In the genomic region with DNA sequence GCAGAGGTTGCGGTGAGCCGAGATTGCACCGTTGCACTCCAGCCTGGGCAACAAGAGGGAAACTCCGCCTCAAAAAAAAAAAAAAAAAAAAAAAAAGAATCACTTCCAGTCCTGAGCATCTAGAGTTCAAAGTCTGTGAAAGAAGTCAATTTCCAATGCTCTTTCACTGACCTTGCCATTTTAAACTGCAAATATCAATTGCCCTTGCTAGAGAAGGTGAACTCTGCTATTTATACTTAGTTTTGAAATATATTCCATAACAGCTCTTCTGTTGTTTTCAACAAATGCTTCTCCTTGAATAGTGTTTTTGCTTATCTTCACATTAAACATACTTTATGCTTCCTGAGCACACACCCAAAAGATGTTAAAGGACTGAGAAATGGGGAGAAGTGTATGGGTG, we compare ENCODE assay signal across 2 cellular contexts.
A peak's percentile ranks its signal among the peaks of the same experiment; 100 is the strongest.
TF ChIP-seq lines count a peak whose summit lies in the region.

No MANE protein-coding gene starts in this region.

TF ChIP-seq in HepG2, 621 proteins besides CTCF, POLR2A, EP300 and RAD21 (continues in another document):
- TF ChIP-seq, protein P1, sequence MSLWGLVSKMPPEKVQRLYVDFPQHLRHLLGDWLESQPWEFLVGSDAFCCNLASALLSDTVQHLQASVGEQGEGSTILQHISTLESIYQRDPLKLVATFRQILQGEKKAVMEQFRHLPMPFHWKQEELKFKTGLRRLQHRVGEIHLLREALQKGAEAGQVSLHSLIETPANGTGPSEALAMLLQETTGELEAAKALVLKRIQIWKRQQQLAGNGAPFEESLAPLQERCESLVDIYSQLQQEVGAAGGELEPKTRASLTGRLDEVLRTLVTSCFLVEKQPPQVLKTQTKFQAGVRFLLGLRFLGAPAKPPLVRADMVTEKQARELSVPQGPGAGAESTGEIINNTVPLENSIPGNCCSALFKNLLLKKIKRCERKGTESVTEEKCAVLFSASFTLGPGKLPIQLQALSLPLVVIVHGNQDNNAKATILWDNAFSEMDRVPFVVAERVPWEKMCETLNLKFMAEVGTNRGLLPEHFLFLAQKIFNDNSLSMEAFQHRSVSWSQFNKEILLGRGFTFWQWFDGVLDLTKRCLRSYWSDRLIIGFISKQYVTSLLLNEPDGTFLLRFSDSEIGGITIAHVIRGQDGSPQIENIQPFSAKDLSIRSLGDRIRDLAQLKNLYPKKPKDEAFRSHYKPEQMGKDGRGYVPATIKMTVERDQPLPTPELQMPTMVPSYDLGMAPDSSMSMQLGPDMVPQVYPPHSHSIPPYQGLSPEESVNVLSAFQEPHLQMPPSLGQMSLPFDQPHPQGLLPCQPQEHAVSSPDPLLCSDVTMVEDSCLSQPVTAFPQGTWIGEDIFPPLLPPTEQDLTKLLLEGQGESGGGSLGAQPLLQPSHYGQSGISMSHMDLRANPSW (CRISPR knock-in tag; IDR thresholded peaks at IDR 0.05; ENCODE audit: borderline replicate concordance), result no peak
- TF ChIP-seq ZNF605 (CRISPR knock-in tag; IDR thresholded peaks at IDR 0.05), result no peak
- TF ChIP-seq ZNF282 (IDR thresholded peaks at IDR 0.05; ENCODE audit: partially characterized antibody), result no peak
- TF ChIP-seq, protein P2, sequence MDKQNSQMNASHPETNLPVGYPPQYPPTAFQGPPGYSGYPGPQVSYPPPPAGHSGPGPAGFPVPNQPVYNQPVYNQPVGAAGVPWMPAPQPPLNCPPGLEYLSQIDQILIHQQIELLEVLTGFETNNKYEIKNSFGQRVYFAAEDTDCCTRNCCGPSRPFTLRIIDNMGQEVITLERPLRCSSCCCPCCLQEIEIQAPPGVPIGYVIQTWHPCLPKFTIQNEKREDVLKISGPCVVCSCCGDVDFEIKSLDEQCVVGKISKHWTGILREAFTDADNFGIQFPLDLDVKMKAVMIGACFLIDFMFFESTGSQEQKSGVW (CRISPR knock-in tag; IDR thresholded peaks at IDR 0.05; ENCODE audit: borderline replicate concordance), result no peak
- no peak for TF ChIP-seq ZNF678 (CRISPR knock-in tag; IDR thresholded peaks at IDR 0.05)
- no peak for TF ChIP-seq SUZ12 (IDR thresholded peaks at IDR 0.05; ENCODE audit: low read depth, low read length)
- no peak for TF ChIP-seq CREB1 (IDR thresholded peaks at IDR 0.05)
- peak; percentile 24; the same call in 1 of the 2 replicates for TF ChIP-seq CREB1 (CRISPR knock-in tag; IDR thresholded peaks at IDR 0.05)
- TF ChIP-seq MAFF (IDR thresholded peaks at IDR 0.05; ENCODE audit: low read depth, low read length), result no peak
- TF ChIP-seq NCOA2 (CRISPR knock-in tag; IDR thresholded peaks at IDR 0.05), result peak; percentile 50; the same call in 1 of the 2 replicates
- no peak for TF ChIP-seq JUN (CRISPR knock-in tag; IDR thresholded peaks at IDR 0.05)
- TF ChIP-seq, protein P3, sequence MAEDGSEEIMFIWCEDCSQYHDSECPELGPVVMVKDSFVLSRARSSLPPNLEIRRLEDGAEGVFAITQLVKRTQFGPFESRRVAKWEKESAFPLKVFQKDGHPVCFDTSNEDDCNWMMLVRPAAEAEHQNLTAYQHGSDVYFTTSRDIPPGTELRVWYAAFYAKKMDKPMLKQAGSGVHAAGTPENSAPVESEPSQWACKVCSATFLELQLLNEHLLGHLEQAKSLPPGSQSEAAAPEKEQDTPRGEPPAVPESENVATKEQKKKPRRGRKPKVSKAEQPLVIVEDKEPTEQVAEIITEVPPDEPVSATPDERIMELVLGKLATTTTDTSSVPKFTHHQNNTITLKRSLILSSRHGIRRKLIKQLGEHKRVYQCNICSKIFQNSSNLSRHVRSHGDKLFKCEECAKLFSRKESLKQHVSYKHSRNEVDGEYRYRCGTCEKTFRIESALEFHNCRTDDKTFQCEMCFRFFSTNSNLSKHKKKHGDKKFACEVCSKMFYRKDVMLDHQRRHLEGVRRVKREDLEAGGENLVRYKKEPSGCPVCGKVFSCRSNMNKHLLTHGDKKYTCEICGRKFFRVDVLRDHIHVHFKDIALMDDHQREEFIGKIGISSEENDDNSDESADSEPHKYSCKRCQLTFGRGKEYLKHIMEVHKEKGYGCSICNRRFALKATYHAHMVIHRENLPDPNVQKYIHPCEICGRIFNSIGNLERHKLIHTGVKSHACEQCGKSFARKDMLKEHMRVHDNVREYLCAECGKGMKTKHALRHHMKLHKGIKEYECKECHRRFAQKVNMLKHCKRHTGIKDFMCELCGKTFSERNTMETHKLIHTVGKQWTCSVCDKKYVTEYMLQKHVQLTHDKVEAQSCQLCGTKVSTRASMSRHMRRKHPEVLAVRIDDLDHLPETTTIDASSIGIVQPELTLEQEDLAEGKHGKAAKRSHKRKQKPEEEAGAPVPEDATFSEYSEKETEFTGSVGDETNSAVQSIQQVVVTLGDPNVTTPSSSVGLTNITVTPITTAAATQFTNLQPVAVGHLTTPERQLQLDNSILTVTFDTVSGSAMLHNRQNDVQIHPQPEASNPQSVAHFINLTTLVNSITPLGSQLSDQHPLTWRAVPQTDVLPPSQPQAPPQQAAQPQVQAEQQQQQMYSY (CRISPR knock-in tag; IDR thresholded peaks at IDR 0.05), result no peak
- TF ChIP-seq BCL6 (CRISPR knock-in tag; IDR thresholded peaks at IDR 0.05), result peak; percentile 32; the same call in 1 of the 2 replicates
- no peak for TF ChIP-seq ZFP41 (CRISPR knock-in tag; IDR thresholded peaks at IDR 0.05; ENCODE audit: borderline replicate concordance)
- no peak for TF ChIP-seq ZFY (CRISPR knock-in tag; IDR thresholded peaks at IDR 0.05)
- no peak for TF ChIP-seq TEAD2 (CRISPR knock-in tag; IDR thresholded peaks at IDR 0.05)
- TF ChIP-seq ZFP1 (CRISPR knock-in tag; IDR thresholded peaks at IDR 0.05), result no peak
- 0 out of 2 replicates have a peak, but pooled peaks have one; percentile 16 for TF ChIP-seq HHEX (CRISPR knock-in tag; IDR thresholded peaks at IDR 0.05)
- TF ChIP-seq ARID2 (CRISPR knock-in tag; IDR thresholded peaks at IDR 0.05; ENCODE audit: borderline replicate concordance), result no peak
- TF ChIP-seq ZNF335 (CRISPR knock-in tag; IDR thresholded peaks at IDR 0.05), result no peak
- TF ChIP-seq, protein P4, sequence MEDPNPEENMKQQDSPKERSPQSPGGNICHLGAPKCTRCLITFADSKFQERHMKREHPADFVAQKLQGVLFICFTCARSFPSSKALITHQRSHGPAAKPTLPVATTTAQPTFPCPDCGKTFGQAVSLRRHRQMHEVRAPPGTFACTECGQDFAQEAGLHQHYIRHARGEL (CRISPR knock-in tag; IDR thresholded peaks at IDR 0.05), result no peak
- TF ChIP-seq, protein P5, sequence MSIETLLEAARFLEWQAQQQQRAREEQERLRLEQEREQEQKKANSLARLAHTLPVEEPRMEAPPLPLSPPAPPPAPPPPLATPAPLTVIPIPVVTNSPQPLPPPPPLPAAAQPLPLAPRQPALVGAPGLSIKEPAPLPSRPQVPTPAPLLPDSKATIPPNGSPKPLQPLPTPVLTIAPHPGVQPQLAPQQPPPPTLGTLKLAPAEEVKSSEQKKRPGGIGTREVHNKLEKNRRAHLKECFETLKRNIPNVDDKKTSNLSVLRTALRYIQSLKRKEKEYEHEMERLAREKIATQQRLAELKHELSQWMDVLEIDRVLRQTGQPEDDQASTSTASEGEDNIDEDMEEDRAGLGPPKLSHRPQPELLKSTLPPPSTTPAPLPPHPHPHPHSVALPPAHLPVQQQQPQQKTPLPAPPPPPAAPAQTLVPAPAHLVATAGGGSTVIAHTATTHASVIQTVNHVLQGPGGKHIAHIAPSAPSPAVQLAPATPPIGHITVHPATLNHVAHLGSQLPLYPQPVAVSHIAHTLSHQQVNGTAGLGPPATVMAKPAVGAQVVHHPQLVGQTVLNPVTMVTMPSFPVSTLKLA (IDR thresholded peaks at IDR 0.05), result no peak

TF ChIP-seq in WTC11, 78 proteins besides CTCF, POLR2A, EP300 and RAD21 (continued from another document and continues in another):
- TF ChIP-seq, protein P6, sequence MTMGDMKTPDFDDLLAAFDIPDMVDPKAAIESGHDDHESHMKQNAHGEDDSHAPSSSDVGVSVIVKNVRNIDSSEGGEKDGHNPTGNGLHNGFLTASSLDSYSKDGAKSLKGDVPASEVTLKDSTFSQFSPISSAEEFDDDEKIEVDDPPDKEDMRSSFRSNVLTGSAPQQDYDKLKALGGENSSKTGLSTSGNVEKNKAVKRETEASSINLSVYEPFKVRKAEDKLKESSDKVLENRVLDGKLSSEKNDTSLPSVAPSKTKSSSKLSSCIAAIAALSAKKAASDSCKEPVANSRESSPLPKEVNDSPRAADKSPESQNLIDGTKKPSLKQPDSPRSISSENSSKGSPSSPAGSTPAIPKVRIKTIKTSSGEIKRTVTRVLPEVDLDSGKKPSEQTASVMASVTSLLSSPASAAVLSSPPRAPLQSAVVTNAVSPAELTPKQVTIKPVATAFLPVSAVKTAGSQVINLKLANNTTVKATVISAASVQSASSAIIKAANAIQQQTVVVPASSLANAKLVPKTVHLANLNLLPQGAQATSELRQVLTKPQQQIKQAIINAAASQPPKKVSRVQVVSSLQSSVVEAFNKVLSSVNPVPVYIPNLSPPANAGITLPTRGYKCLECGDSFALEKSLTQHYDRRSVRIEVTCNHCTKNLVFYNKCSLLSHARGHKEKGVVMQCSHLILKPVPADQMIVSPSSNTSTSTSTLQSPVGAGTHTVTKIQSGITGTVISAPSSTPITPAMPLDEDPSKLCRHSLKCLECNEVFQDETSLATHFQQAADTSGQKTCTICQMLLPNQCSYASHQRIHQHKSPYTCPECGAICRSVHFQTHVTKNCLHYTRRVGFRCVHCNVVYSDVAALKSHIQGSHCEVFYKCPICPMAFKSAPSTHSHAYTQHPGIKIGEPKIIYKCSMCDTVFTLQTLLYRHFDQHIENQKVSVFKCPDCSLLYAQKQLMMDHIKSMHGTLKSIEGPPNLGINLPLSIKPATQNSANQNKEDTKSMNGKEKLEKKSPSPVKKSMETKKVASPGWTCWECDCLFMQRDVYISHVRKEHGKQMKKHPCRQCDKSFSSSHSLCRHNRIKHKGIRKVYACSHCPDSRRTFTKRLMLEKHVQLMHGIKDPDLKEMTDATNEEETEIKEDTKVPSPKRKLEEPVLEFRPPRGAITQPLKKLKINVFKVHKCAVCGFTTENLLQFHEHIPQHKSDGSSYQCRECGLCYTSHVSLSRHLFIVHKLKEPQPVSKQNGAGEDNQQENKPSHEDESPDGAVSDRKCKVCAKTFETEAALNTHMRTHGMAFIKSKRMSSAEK (CRISPR knock-in tag; IDR thresholded peaks at IDR 0.05; ENCODE audit: borderline replicate concordance), result no peak
- no peak for TF ChIP-seq RELA (CRISPR knock-in tag; IDR thresholded peaks at IDR 0.05; ENCODE audit: borderline replicate concordance)
- TF ChIP-seq, protein P7, sequence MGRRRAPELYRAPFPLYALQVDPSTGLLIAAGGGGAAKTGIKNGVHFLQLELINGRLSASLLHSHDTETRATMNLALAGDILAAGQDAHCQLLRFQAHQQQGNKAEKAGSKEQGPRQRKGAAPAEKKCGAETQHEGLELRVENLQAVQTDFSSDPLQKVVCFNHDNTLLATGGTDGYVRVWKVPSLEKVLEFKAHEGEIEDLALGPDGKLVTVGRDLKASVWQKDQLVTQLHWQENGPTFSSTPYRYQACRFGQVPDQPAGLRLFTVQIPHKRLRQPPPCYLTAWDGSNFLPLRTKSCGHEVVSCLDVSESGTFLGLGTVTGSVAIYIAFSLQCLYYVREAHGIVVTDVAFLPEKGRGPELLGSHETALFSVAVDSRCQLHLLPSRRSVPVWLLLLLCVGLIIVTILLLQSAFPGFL (CRISPR knock-in tag; IDR thresholded peaks at IDR 0.05; ENCODE audit: borderline replicate concordance), result no peak
- TF ChIP-seq IRF2 (CRISPR knock-in tag; IDR thresholded peaks at IDR 0.05; ENCODE audit: borderline replicate concordance, low read depth), result no peak
- TF ChIP-seq, protein P8, sequence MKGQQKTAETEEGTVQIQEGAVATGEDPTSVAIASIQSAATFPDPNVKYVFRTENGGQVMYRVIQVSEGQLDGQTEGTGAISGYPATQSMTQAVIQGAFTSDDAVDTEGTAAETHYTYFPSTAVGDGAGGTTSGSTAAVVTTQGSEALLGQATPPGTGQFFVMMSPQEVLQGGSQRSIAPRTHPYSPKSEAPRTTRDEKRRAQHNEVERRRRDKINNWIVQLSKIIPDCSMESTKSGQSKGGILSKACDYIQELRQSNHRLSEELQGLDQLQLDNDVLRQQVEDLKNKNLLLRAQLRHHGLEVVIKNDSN (CRISPR knock-in tag; IDR thresholded peaks at IDR 0.05), result no peak
- no peak for TF ChIP-seq EMX1 (CRISPR knock-in tag; IDR thresholded peaks at IDR 0.05)
- no peak for TF ChIP-seq SMAD3 (CRISPR knock-in tag; IDR thresholded peaks at IDR 0.05; ENCODE audit: borderline replicate concordance)
- TF ChIP-seq, protein P9, sequence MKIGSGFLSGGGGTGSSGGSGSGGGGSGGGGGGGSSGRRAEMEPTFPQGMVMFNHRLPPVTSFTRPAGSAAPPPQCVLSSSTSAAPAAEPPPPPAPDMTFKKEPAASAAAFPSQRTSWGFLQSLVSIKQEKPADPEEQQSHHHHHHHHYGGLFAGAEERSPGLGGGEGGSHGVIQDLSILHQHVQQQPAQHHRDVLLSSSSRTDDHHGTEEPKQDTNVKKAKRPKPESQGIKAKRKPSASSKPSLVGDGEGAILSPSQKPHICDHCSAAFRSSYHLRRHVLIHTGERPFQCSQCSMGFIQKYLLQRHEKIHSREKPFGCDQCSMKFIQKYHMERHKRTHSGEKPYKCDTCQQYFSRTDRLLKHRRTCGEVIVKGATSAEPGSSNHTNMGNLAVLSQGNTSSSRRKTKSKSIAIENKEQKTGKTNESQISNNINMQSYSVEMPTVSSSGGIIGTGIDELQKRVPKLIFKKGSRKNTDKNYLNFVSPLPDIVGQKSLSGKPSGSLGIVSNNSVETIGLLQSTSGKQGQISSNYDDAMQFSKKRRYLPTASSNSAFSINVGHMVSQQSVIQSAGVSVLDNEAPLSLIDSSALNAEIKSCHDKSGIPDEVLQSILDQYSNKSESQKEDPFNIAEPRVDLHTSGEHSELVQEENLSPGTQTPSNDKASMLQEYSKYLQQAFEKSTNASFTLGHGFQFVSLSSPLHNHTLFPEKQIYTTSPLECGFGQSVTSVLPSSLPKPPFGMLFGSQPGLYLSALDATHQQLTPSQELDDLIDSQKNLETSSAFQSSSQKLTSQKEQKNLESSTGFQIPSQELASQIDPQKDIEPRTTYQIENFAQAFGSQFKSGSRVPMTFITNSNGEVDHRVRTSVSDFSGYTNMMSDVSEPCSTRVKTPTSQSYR (CRISPR knock-in tag; IDR thresholded peaks at IDR 0.05), result no peak
- TF ChIP-seq, protein P10, sequence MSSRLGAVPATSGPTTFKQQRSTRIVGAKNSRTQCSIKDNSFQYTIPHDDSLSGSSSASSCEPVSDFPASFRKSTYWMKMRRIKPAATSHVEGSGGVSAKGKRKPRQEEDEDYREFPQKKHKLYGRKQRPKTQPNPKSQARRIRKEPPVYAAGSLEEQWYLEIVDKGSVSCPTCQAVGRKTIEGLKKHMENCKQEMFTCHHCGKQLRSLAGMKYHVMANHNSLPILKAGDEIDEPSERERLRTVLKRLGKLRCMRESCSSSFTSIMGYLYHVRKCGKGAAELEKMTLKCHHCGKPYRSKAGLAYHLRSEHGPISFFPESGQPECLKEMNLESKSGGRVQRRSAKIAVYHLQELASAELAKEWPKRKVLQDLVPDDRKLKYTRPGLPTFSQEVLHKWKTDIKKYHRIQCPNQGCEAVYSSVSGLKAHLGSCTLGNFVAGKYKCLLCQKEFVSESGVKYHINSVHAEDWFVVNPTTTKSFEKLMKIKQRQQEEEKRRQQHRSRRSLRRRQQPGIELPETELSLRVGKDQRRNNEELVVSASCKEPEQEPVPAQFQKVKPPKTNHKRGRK (CRISPR knock-in tag; IDR thresholded peaks at IDR 0.05; ENCODE audit: borderline replicate concordance), result no peak
- TF ChIP-seq MYBL2 (CRISPR knock-in tag; IDR thresholded peaks at IDR 0.05), result no peak
- no peak for TF ChIP-seq FOXK1 (CRISPR knock-in tag; IDR thresholded peaks at IDR 0.05)
